ENCODE assay signal across 30 cellular contexts in the genomic region with DNA sequence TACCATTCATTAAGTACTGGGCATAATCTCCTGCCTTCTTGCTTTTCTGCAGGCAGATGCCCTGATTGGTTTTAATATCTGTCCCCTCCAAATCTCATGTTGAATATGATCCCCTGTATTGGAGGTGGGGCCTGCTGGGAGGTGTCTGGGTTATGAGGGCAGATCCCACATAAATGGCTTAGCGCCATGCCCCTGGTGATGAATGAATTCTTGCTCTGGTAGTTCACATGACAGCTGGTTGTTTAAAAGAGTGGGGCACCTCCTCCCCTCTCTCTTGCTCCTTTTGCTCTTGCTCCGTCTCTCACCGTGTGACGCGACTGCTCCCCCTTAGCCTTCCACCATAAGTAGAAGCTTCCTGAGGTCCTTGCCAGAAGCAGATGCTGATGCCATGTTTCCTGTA.
"Had no signal": no experiment of that assay in that cellular context is flagged by ENCODE, and none has a peak within 500 bp of the region (broad histone marks: within the 10 kb centered on the region; RNA-seq: fewer than 3 reads in every experiment).

No MANE protein-coding gene starts in this region.

- H3K36me3 Mint-ChIP-seq: naive thymus-derived CD4-positive, alpha-beta T cell; natural killer cell; stimulated activated memory B cell treated with anti-CD40 and anti-IgM and Interleukin-4, amounts not matched to agents 10 μg/mL and 1 μg/mL and 100 μg/mL, for 72 hours had no signal

- H3K4me3 ChIP-seq: psoas muscle, right lobe of liver, sigmoid colon, skin epidermis, smooth muscle cell, spleen, stomach, thoracic aorta, thyroid gland, tibial nerve, upper lobe of left lung, vagina had no signal

- H3K4me1 Mint-ChIP-seq: naive thymus-derived CD4-positive, alpha-beta T cell; natural killer cell; stimulated activated memory B cell treated with anti-CD40 and anti-IgM and Interleukin-4, amounts not matched to agents 10 μg/mL and 1 μg/mL and 100 μg/mL, for 72 hours had no signal

- H3K79me2 ChIP-seq: parathyroid adenoma had no signal

- H3K4me2 ChIP-seq: smooth muscle cell had no signal

- H3K27ac ChIP-seq: neutrophil, parathyroid adenoma, psoas muscle, right lobe of liver, sigmoid colon, skin epidermis, spleen, stomach, thoracic aorta, thyroid gland, tibial nerve, upper lobe of left lung, vagina had no signal

- ATAC-seq: naive thymus-derived CD4-positive, alpha-beta T cell; natural killer cell; psoas muscle; right cardiac atrium; right lobe of liver; stimulated activated memory B cell treated with anti-CD40 and anti-IgM and Interleukin-4, amounts not matched to agents 10 μg/mL and 1 μg/mL and 100 μg/mL, for 72 hours had no signal

- FAIRE-seq: urothelium cell line had no signal

- H3K9me3 ChIP-seq: neutrophil, right lobe of liver, sigmoid colon, stomach, thoracic aorta, thyroid gland, upper lobe of left lung, vagina had no signal

- H3K36me3 ChIP-seq: neutrophil, right lobe of liver, sigmoid colon, spleen, stomach, thoracic aorta, thyroid gland, tibial nerve, upper lobe of left lung, vagina had no signal

- H3K4me3 Mint-ChIP-seq: naive thymus-derived CD4-positive, alpha-beta T cell; natural killer cell; nephron; stimulated activated memory B cell treated with anti-CD40 and anti-IgM and Interleukin-4, amounts not matched to agents 10 μg/mL and 1 μg/mL and 100 μg/mL, for 72 hours; stimulated activated naive CD8-positive, alpha-beta T cell treated with anti-CD3 and anti-CD28 coated beads, Interleukin-15, Interleukin-2, amounts not matched to agents 100 ng/mL and 50 ng/mL, for 24 hours had no signal

- H3K9me3 Mint-ChIP-seq: natural killer cell; stimulated activated memory B cell treated with anti-CD40 and anti-IgM and Interleukin-4, amounts not matched to agents 10 μg/mL and 1 μg/mL and 100 μg/mL, for 72 hours; stimulated activated naive CD8-positive, alpha-beta T cell treated with anti-CD3 and anti-CD28 coated beads, Interleukin-15, Interleukin-2, amounts not matched to agents 100 ng/mL and 50 ng/mL, for 24 hours had no signal

- DNase-seq: naive thymus-derived CD4-positive, alpha-beta T cell; natural killer cell; nucleus accumbens; posterior cingulate gyrus; psoas muscle; right cardiac atrium; right lobe of liver; sigmoid colon; spleen; stimulated activated CD4-positive, alpha-beta T cell treated with anti-CD3 and anti-CD28 coated beads, Interleukin-12 subunit alpha, Interleukin-12 subunit beta, amount 100 ng/mL, for 4 hours; stimulated activated CD4-positive, alpha-beta T cell treated with anti-CD3 and anti-CD28 coated beads, Interleukin-1b, Interleukin-23, amount 100 ng/mL, for 48 hours; stimulated activated CD4-positive, alpha-beta T cell treated with anti-CD3 and anti-CD28 coated beads, Interleukin-4, amount 100 ng/mL, for 1 hour; stimulated activated CD4-positive, alpha-beta T cell treated with anti-CD3 and anti-CD28 coated beads, Interleukin-4, amount 100 ng/mL, for 4 hours; stimulated activated naive CD4-positive, alpha-beta T cell treated with Interleukin-2 at 50 U/mL for 16 hours; stomach; thyroid gland; trophoblast cell; upper lobe of left lung had no signal

- H3K4me1 ChIP-seq: parathyroid adenoma, psoas muscle, right lobe of liver, sigmoid colon, spleen, stomach, thyroid gland, tibial nerve, upper lobe of left lung, vagina had no signal

- H2AFZ ChIP-seq: parathyroid adenoma had no signal

- H3K27me3 Mint-ChIP-seq: progenitor cell of endocrine pancreas; stimulated activated memory B cell treated with anti-CD40 and anti-IgM and Interleukin-4, amounts not matched to agents 10 μg/mL and 1 μg/mL and 100 μg/mL, for 72 hours had no signal

- H3K9ac ChIP-seq: parathyroid adenoma had no signal

- H3K27ac Mint-ChIP-seq: naive thymus-derived CD4-positive, alpha-beta T cell; natural killer cell; nephron; progenitor cell of endocrine pancreas; stimulated activated memory B cell treated with anti-CD40 and anti-IgM and Interleukin-4, amounts not matched to agents 10 μg/mL and 1 μg/mL and 100 μg/mL, for 72 hours; stimulated activated naive CD8-positive, alpha-beta T cell treated with anti-CD3 and anti-CD28 coated beads, Interleukin-15, Interleukin-2, amounts not matched to agents 100 ng/mL and 50 ng/mL, for 24 hours had no signal

- H3K27me3 ChIP-seq: neutrophil, right lobe of liver, sigmoid colon, spleen, stomach, thyroid gland, tibial nerve, upper lobe of left lung, vagina had no signal
